In genomic region chr3:468172-468571, GRCh38 we compare ENCODE assay signal across 10 cellular contexts.
DNase-seq lines count a peak whose midpoint lies in the region; ATAC-seq and TF ChIP-seq lines count a peak whose summit lies in the region.
"Had no signal": no experiment of that assay in that cellular context is flagged by ENCODE, and none has a peak within 500 bp of the region (broad histone marks: within the 10 kb centered on the region; RNA-seq: fewer than 3 reads in every experiment).

No MANE protein-coding gene starts in this region.

- TF ChIP-seq CTCF in GM12864 (IDR thresholded peaks at IDR 0.05; ENCODE audit: low read depth, low read length, missing control alignments): peak; percentile 72
- peak; percentile 33 for TF ChIP-seq CTCF in RWPE2 (IDR thresholded peaks at IDR 0.05; ENCODE audit: poor library complexity, severe bottlenecking)
- peak; percentile 34 for TF ChIP-seq CTCF in lower lobe of right lung (IDR thresholded peaks at IDR 0.05)

- POLR2A ChIA-PET in HEK293T (lab: Yijun Ruan, JAX): no interaction called here

- CTCF ChIA-PET in HEK293T (lab: Yijun Ruan, JAX): interaction anchor here (0.8 kb wide), 2 partner anchors 9 to 15 kb away, joined by 3 to 5 read pairs; no protein-coding TSS in a partner anchor

- H3K27ac ChIP-seq in RWPE2 (ENCODE audit: poor library complexity, severe bottlenecking) (no peak overlapping the region), lower lobe of right lung (no peak overlapping the region)

- no peaks in the 10 kb centered on the region for H3K36me3 ChIP-seq in RWPE2 (ENCODE audit: low read depth)
- H3K36me3 ChIP-seq in lower lobe of right lung: no peaks in the 10 kb centered on the region

- H3K9me3 ChIP-seq in RWPE2 (ENCODE audit: severe bottlenecking) (no peaks in the 10 kb centered on the region), lower lobe of right lung (no peaks in the 10 kb centered on the region)

- no peak for ATAC-seq in RWPE2 (ENCODE audit: low read depth)
- ATAC-seq in lower lobe of right lung: no peak
- ATAC-seq in GM19467 (IDR thresholded peaks at IDR 0.05; ENCODE audit: unreplicated experiment): no peak
- ATAC-seq in Right ventricle myocardium inferior: no peak
- ATAC-seq in HG02763 (IDR thresholded peaks at IDR 0.05; ENCODE audit: unreplicated experiment): no peak
- ATAC-seq: activated naive CD8-positive, alpha-beta T cell treated with anti-CD3 and anti-CD28 coated beads, Interleukin-2, amount 50 U/mL, for 24 hours had no signal

- intact Hi-C loops in lower lobe of right lung (cut with DNase I) (no loop called here), Right ventricle myocardium inferior (cut with DNase I) (no loop called here)

- H3K4me1 ChIP-seq in RWPE2 (ENCODE audit: insufficient read depth, poor library complexity, severe bottlenecking) (no peaks in the 10 kb centered on the region), lower lobe of right lung (no peaks in the 10 kb centered on the region)

- no peaks in the 10 kb centered on the region for H3K27me3 ChIP-seq in RWPE2 (ENCODE audit: insufficient read depth, poor library complexity, severe bottlenecking)
- no peaks in the 10 kb centered on the region for H3K27me3 ChIP-seq in lower lobe of right lung (ENCODE audit: low read depth)

- H3K4me3 ChIP-seq in GM12864 (ENCODE audit: low read depth, low read length) (no peak overlapping the region), RWPE2 (ENCODE audit: severe bottlenecking) (no peak overlapping the region), lower lobe of right lung (no peak overlapping the region)

- DNase-seq in GM12864 (ENCODE audit: low read depth): no peak
- DNase-seq in HEK293T (ENCODE audit: extremely low spot score): peak; percentile 8
- no peak for DNase-seq in RWPE2 (ENCODE audit: low spot score)
- no peak for DNase-seq in lower lobe of right lung
- DNase-seq in activated CD4-positive, alpha-beta T cell treated with anti-CD3 and anti-CD28 coated beads for 4 hours: no peak
- no peak for DNase-seq in Right ventricle myocardium inferior (ENCODE audit: missing footprints)
- DNase-seq: activated naive CD8-positive, alpha-beta T cell treated with anti-CD3 and anti-CD28 coated beads, Interleukin-2, amount 50 U/mL, for 24 hours; T-helper 2 cell had no signal

TF ChIP-seq in HEK293T, 16 proteins besides CTCF, POLR2A, EP300 and RAD21:
- TF ChIP-seq ARNT (IDR thresholded peaks at IDR 0.05) (no peak), NFRKB (IDR thresholded peaks at IDR 0.05) (no peak), FOXM1 (IDR thresholded peaks at IDR 0.05; ENCODE audit: borderline replicate concordance) (no peak), PKNOX1 (IDR thresholded peaks at IDR 0.05) (no peak), SP1 (IDR thresholded peaks at IDR 0.05) (no peak)
